1 cellular context compared by ENCODE assay signal in the genomic region with DNA sequence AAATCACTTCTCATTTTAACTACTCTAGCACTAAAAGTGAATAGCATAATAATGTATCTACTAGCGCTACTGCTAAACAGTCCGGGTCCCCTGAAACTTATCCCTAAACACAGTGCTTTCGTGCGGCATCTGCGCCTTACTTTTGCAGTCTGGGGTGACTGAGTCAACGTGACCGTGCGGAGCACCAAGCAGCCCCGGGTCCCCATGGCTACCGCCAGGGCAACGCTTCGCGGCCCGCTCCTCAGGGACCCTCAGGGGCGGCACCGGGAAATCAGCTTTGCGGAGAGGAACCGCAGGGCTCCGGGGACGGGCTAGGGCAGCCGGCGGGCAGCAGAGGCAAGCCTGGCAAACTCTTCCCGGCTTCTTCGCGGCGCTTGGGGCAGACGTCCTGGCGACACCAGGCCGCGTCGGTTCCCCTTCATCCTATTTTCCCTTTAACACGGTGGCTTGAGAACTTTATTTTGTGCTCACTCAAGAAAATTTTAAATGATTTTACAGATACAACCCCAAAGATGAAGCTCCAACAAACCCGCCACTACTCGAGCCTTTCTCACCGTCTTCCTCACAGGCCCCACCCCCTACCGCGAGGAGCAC.
A peak's percentile ranks its signal among the peaks of the same experiment; 100 is the strongest.
TF ChIP-seq lines count a peak whose summit lies in the region.

No MANE protein-coding gene starts in this region.

TF ChIP-seq in HepG2, 621 proteins besides CTCF, POLR2A, EP300 and RAD21 (continued from another document):
- TF ChIP-seq DBP (CRISPR knock-in tag; IDR thresholded peaks at IDR 0.05; ENCODE audit: not compliant biosample characterization) (no peak), AKAP8 (CRISPR knock-in tag; IDR thresholded peaks at IDR 0.05) (no peak), ZNF775 (CRISPR knock-in tag; IDR thresholded peaks at IDR 0.05; ENCODE audit: borderline replicate concordance) (no peak), ATF3 (CRISPR knock-in tag; IDR thresholded peaks at IDR 0.05) (no peak), ZNF589 (CRISPR knock-in tag; conservative IDR thresholded peaks at IDR 0.05) (no peak), CENPBD1 (CRISPR knock-in tag; IDR thresholded peaks at IDR 0.05; ENCODE audit: borderline replicate concordance, low read depth) (no peak), ZNF564 (CRISPR knock-in tag; IDR thresholded peaks at IDR 0.05) (no peak), SAP130 (CRISPR knock-in tag; IDR thresholded peaks at IDR 0.05; ENCODE audit: low read depth) (0 out of 2 replicates have a peak, but pooled peaks have one; percentile 17), GATAD2A (CRISPR knock-in tag; IDR thresholded peaks at IDR 0.05) (no peak), ZNF609 (CRISPR knock-in tag; IDR thresholded peaks at IDR 0.05; ENCODE audit: borderline replicate concordance) (no peak), RFX5 (IDR thresholded peaks at IDR 0.05; ENCODE audit: low read depth, low read length) (no peak), MAFG (CRISPR knock-in tag; IDR thresholded peaks at IDR 0.05) (no peak), HOXA7 (CRISPR knock-in tag; IDR thresholded peaks at IDR 0.05) (no peak), MIER2 (CRISPR knock-in tag; IDR thresholded peaks at IDR 0.05) (no peak), ZBTB39 (CRISPR knock-in tag; IDR thresholded peaks at IDR 0.05) (no peak), NFKBIZ (CRISPR knock-in tag; IDR thresholded peaks at IDR 0.05) (no peak), TMF1 (CRISPR knock-in tag; IDR thresholded peaks at IDR 0.05; ENCODE audit: low read depth) (no peak), RBFOX2 (IDR thresholded peaks at IDR 0.05; ENCODE audit: low read depth, low read length) (no peak), ZBTB42 (CRISPR knock-in tag; IDR thresholded peaks at IDR 0.05) (no peak), UBTF (CRISPR knock-in tag; IDR thresholded peaks at IDR 0.05) (peak; percentile 30; the same call in 1 of the 2 replicates), MED1 (CRISPR knock-in tag; IDR thresholded peaks at IDR 0.05) (0 out of 2 replicates have a peak, but pooled peaks have one; percentile 13), CCAR2 (optimal IDR thresholded peaks at IDR 0.05; ENCODE audit: low read depth, low read length) (no peak), JUND (CRISPR knock-in tag; IDR thresholded peaks at IDR 0.05) (no peak), HNRNPH1 (optimal IDR thresholded peaks at IDR 0.05; ENCODE audit: low read depth, low read length) (no peak), RXRA (CRISPR knock-in tag; IDR thresholded peaks at IDR 0.05) (no peak)
